ENCODE assay signal across 2 cellular contexts in genomic region chr16:50146479-50147435, GRCh38.
TF ChIP-seq lines count a peak whose summit lies in the region.

No MANE protein-coding gene starts in this region.

TF ChIP-seq in WTC11, 78 proteins besides CTCF, POLR2A, EP300 and RAD21:
- TF ChIP-seq ZNF121 (CRISPR knock-in tag; IDR thresholded peaks at IDR 0.05) = no peak
- no peak for TF ChIP-seq TP53 (CRISPR knock-in tag; IDR thresholded peaks at IDR 0.05)
- TF ChIP-seq NR3C1 (CRISPR knock-in tag; conservative IDR thresholded peaks at IDR 0.05; ENCODE audit: low read depth) = no peak
- TF ChIP-seq, protein P1, sequence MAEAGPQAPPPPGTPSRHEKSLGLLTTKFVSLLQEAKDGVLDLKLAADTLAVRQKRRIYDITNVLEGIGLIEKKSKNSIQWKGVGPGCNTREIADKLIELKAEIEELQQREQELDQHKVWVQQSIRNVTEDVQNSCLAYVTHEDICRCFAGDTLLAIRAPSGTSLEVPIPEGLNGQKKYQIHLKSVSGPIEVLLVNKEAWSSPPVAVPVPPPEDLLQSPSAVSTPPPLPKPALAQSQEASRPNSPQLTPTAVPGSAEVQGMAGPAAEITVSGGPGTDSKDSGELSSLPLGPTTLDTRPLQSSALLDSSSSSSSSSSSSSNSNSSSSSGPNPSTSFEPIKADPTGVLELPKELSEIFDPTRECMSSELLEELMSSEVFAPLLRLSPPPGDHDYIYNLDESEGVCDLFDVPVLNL (CRISPR knock-in tag; IDR thresholded peaks at IDR 0.05; ENCODE audit: borderline replicate concordance, low read depth) = no peak
- no peak for TF ChIP-seq OVOL2 (CRISPR knock-in tag; IDR thresholded peaks at IDR 0.05; ENCODE audit: borderline replicate concordance)
- TF ChIP-seq, protein P2, sequence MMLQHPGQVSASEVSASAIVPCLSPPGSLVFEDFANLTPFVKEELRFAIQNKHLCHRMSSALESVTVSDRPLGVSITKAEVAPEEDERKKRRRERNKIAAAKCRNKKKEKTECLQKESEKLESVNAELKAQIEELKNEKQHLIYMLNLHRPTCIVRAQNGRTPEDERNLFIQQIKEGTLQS (CRISPR knock-in tag; conservative IDR thresholded peaks at IDR 0.05) = no peak
- TF ChIP-seq ZNF423 (CRISPR knock-in tag; IDR thresholded peaks at IDR 0.05) = no peak

TF ChIP-seq in HepG2, 621 proteins besides CTCF, POLR2A, EP300 and RAD21:
- TF ChIP-seq MEF2D (CRISPR knock-in tag; IDR thresholded peaks at IDR 0.05) (0 out of 2 replicates have a peak, but pooled peaks have one; percentile 25), ZNF296 (CRISPR knock-in tag; conservative IDR thresholded peaks at IDR 0.05) (no peak), ZNF292 (CRISPR knock-in tag; IDR thresholded peaks at IDR 0.05; ENCODE audit: borderline replicate concordance, low read depth) (0 out of 2 replicates have a peak, but pooled peaks have one; percentile 51), FOXO4 (CRISPR knock-in tag; conservative IDR thresholded peaks at IDR 0.05) (0 out of 2 replicates have a peak, but pooled peaks have one; percentile 15)
